ENCODE assay signal across 2 cellular contexts in the genomic region with DNA sequence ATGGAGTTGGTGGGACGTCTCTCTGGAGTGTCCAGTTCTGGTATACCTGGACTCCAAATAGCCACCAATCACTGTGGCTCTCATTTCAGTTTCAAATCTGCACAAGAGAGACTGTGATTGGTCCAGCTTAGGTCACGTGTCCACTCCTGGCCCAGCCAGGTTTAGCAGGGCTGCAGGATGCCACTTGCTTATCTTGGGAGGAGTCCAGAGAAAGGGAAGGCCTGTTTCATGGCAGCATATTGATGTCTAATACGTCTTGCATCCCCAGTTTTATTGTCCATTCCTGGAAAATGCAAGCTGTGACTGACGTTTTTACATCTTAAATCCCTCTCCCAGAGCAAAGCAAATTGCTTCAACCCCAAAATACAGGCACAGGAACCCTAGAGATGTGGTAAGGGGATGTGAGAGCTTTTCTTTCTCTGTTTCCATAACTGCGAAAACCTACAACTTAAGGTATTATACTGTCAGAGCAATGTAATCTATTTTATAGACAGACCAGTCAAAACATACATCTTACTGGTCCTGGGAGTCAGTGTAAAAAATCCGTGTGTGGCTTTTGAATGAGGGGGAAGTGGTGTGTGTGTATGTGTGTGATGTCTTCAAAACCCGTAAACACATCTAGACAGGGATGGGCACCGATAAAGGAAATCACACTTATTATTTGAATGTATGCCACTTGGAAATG.
TF ChIP-seq lines count a peak whose summit lies in the region.

No MANE protein-coding gene starts in this region.

TF ChIP-seq in WTC11, 78 proteins besides CTCF, POLR2A, EP300 and RAD21 (continued from another document):
- TF ChIP-seq, protein P1, sequence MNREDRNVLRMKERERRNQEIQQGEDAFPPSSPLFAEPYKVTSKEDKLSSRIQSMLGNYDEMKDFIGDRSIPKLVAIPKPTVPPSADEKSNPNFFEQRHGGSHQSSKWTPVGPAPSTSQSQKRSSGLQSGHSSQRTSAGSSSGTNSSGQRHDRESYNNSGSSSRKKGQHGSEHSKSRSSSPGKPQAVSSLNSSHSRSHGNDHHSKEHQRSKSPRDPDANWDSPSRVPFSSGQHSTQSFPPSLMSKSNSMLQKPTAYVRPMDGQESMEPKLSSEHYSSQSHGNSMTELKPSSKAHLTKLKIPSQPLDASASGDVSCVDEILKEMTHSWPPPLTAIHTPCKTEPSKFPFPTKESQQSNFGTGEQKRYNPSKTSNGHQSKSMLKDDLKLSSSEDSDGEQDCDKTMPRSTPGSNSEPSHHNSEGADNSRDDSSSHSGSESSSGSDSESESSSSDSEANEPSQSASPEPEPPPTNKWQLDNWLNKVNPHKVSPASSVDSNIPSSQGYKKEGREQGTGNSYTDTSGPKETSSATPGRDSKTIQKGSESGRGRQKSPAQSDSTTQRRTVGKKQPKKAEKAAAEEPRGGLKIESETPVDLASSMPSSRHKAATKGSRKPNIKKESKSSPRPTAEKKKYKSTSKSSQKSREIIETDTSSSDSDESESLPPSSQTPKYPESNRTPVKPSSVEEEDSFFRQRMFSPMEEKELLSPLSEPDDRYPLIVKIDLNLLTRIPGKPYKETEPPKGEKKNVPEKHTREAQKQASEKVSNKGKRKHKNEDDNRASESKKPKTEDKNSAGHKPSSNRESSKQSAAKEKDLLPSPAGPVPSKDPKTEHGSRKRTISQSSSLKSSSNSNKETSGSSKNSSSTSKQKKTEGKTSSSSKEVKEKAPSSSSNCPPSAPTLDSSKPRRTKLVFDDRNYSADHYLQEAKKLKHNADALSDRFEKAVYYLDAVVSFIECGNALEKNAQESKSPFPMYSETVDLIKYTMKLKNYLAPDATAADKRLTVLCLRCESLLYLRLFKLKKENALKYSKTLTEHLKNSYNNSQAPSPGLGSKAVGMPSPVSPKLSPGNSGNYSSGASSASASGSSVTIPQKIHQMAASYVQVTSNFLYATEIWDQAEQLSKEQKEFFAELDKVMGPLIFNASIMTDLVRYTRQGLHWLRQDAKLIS (CRISPR knock-in tag; IDR thresholded peaks at IDR 0.05; ENCODE audit: borderline replicate concordance), result no peak
- TF ChIP-seq CREM (CRISPR knock-in tag; IDR thresholded peaks at IDR 0.05), result no peak
- TF ChIP-seq NR1H2 (CRISPR knock-in tag; IDR thresholded peaks at IDR 0.05), result no peak
- TF ChIP-seq ETV6 (CRISPR knock-in tag; IDR thresholded peaks at IDR 0.05), result no peak

TF ChIP-seq in HepG2, 621 proteins besides CTCF, POLR2A, EP300 and RAD21 (continued from another document):
- TF ChIP-seq, protein P2, sequence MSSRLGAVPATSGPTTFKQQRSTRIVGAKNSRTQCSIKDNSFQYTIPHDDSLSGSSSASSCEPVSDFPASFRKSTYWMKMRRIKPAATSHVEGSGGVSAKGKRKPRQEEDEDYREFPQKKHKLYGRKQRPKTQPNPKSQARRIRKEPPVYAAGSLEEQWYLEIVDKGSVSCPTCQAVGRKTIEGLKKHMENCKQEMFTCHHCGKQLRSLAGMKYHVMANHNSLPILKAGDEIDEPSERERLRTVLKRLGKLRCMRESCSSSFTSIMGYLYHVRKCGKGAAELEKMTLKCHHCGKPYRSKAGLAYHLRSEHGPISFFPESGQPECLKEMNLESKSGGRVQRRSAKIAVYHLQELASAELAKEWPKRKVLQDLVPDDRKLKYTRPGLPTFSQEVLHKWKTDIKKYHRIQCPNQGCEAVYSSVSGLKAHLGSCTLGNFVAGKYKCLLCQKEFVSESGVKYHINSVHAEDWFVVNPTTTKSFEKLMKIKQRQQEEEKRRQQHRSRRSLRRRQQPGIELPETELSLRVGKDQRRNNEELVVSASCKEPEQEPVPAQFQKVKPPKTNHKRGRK (CRISPR knock-in tag; IDR thresholded peaks at IDR 0.05), result no peak
- TF ChIP-seq NCOR1 (IDR thresholded peaks at IDR 0.05; ENCODE audit: borderline replicate concordance, low read length) (no peak), NFYC (CRISPR knock-in tag; IDR thresholded peaks at IDR 0.05) (peak; percentile 56), TGIF2 (CRISPR knock-in tag; IDR thresholded peaks at IDR 0.05) (no peak)
